14 cellular contexts compared by ENCODE assay signal in the genomic region with DNA sequence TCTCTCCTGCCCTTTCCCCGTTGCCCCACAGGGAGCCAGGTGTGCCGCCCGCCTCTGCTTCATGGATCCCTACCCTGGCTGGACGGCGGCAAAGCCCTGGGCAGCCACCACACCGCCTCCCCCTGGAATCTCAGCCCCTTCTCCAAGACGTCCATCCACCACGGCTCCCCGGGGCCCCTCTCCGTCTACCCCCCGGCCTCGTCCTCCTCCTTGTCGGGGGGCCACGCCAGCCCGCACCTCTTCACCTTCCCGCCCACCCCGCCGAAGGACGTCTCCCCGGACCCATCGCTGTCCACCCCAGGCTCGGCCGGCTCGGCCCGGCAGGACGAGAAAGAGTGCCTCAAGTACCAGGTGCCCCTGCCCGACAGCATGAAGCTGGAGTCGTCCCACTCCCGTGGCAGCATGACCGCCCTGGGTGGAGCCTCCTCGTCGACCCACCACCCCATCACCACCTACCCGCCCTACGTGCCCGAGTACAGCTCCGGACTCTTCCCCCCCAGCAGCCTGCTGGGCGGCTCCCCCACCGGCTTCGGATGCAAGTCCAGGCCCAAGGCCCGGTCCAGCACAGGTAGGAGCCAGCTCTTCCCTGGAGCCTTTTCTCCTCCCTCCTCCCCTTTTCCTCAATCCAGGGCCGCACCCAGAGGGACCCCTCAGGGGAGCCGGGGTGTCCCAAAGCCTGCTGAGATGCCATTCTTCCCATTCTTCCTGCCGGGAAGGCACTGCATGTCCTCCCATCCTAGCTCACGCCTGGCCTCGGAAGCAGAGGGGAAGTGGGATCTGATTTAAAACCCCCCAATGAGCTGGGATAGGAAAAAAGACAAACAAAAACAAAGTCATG. TPM values are rescaled to one million over a fixed set of nuclear protein-coding genes. Genes with fewer than 3 reads are reported as not detected.
DNase-seq lines count a peak whose midpoint lies in the region; ATAC-seq, FAIRE-seq and TF ChIP-seq lines count a peak whose summit lies in the region.
"Had no signal": no experiment of that assay in that cellular context is flagged by ENCODE, and none has a peak within 500 bp of the region (broad histone marks: within the 10 kb centered on the region; RNA-seq: fewer than 3 reads in every experiment).

No MANE protein-coding gene starts in this region.

- peaks cover 28% of the 10 kb centered on the region for H3K36me3 Mint-ChIP-seq in activated T-cell treated with anti-CD3 and anti-CD28 coated beads, Interleukin-2, amount 50 U/mL, for 4 hours (ENCODE audit: insufficient read depth)
- H3K36me3 Mint-ChIP-seq in activated T-helper 2 cell treated with anti-CD3 and anti-CD28 coated beads, Interferon-gamma antibody, Interleukin-2, Interleukin-4, amounts not matched to agents 10 μg/mL and 5 μg/mL and 100 μg/mL, durations not matched to agents 14 hours and 24 hours and 36 hours (ENCODE audit: low read depth), result peaks cover 96% of the 10 kb centered on the region
- peaks cover 94% of the 10 kb centered on the region for H3K36me3 Mint-ChIP-seq in stimulated activated effector memory CD8-positive, alpha-beta T cell treated with anti-CD3 and anti-CD28 coated beads, Interleukin-12 subunit alpha, Interleukin-12 subunit beta, amount 100 ng/mL, for 72 hours

- WGBS in pancreas, 2 donors, result 30 to 39% methylated on average over 36 to 45 of the region's 45 CpGs
- WGBS in body of pancreas, 2 donors, result 33% methylated on average over 38 to 40 of the region's 45 CpGs

- no peaks in the 10 kb centered on the region for H3K36me3 ChIP-seq in lower lobe of right lung
- no peaks in the 10 kb centered on the region for H3K36me3 ChIP-seq in pancreas
- no peaks in the 10 kb centered on the region for H3K36me3 ChIP-seq in body of pancreas (replicated peaks in 1 of 2; ENCODE audit: insufficient read depth in 1 of 2, low read depth in 2 of 2)

- no peak for ATAC-seq in activated T-cell treated with anti-CD3 and anti-CD28 coated beads, Interleukin-2, amount 50 U/mL, for 4 hours
- no peak for ATAC-seq in lower lobe of right lung
- ATAC-seq in stimulated activated effector memory CD8-positive, alpha-beta T cell treated with anti-CD3 and anti-CD28 coated beads, Interleukin-12 subunit alpha, Interleukin-12 subunit beta, amount 100 ng/mL, for 72 hours, result no peak
- no peak for ATAC-seq in pancreas
- ATAC-seq in body of pancreas, result no peak
- ATAC-seq: left cardiac atrium had no signal

- H3K27me3 ChIP-seq in lower lobe of right lung (ENCODE audit: low read depth), result peaks cover 75% of the 10 kb centered on the region
- peaks cover 0 to 19% (median 7%) of the 10 kb centered on the region in 4 donors for H3K27me3 ChIP-seq in pancreas
- peaks cover 0 to 32% of the 10 kb centered on the region in 2 donors for H3K27me3 ChIP-seq in body of pancreas

- peak overlapping the region; percentile 94 for H3K27ac Mint-ChIP-seq in activated T-helper 2 cell treated with anti-CD3 and anti-CD28 coated beads, Interferon-gamma antibody, Interleukin-2, Interleukin-4, amounts not matched to agents 10 μg/mL and 5 μg/mL and 100 μg/mL, durations not matched to agents 14 hours and 24 hours and 36 hours
- peak overlapping the region; percentile 95 for H3K27ac Mint-ChIP-seq in stimulated activated effector memory CD8-positive, alpha-beta T cell treated with anti-CD3 and anti-CD28 coated beads, Interleukin-12 subunit alpha, Interleukin-12 subunit beta, amount 100 ng/mL, for 72 hours

- intact Hi-C loops in activated T-helper 2 cell treated with anti-CD3 and anti-CD28 coated beads, Interferon-gamma antibody, Interleukin-2, Interleukin-4, amounts not matched to agents 10 μg/mL and 5 μg/mL and 100 μg/mL, durations not matched to agents 14 hours and 24 hours and 36 hours (cut with micrococcal nuclease), result loop anchor here (10.0 kb wide), 1 partner anchor 2004 kb away; no protein-coding TSS in a partner anchor
- intact Hi-C loops in lower lobe of right lung (cut with DNase I) (no loop called here), pancreas (cut with DNase I) (no loop called here), body of pancreas (cut with DNase I) (no loop called here)

- H3K27me3 Mint-ChIP-seq in activated T-cell treated with anti-CD3 and anti-CD28 coated beads, Interleukin-2, amount 50 U/mL, for 4 hours (ENCODE audit: low read depth), result no peaks in the 10 kb centered on the region
- H3K27me3 Mint-ChIP-seq in activated T-helper 2 cell treated with anti-CD3 and anti-CD28 coated beads, Interferon-gamma antibody, Interleukin-2, Interleukin-4, amounts not matched to agents 10 μg/mL and 5 μg/mL and 100 μg/mL, durations not matched to agents 14 hours and 24 hours and 36 hours (ENCODE audit: low read depth), result no peaks in the 10 kb centered on the region

- no peak for DNase-seq in activated T-cell treated with anti-CD3 and anti-CD28 coated beads, Interleukin-2, amount 50 U/mL, for 4 hours
- DNase-seq in activated T-cell treated with anti-CD3 and anti-CD28 coated beads, Interleukin-2, amount 50 U/mL, for 1 hour, result no peak
- no peak for DNase-seq in activated T-helper 2 cell treated with anti-CD3 and anti-CD28 coated beads, Interferon-gamma antibody, Interleukin-2, Interleukin-4, amounts not matched to agents 10 μg/mL and 5 μg/mL and 100 μg/mL, durations not matched to agents 14 hours and 24 hours and 36 hours (ENCODE audit: low spot score)
- no peak for DNase-seq in lower lobe of right lung
- no peak for DNase-seq in stimulated activated effector memory CD8-positive, alpha-beta T cell treated with anti-CD3 and anti-CD28 coated beads, Interleukin-12 subunit alpha, Interleukin-12 subunit beta, amount 100 ng/mL, for 72 hours (ENCODE audit: low spot score in 2 of 2)
- no peak for DNase-seq in pancreas
- no peak for DNase-seq in GM19240 (ENCODE audit: insufficient read length, low spot score)
- DNase-seq in body of pancreas, result no peak
- DNase-seq: central memory CD4-positive, alpha-beta T cell; DMS79; KG1; left cardiac atrium; T-helper 9 cell had no signal

- peak overlapping the region; percentile 94 for H3K4me3 Mint-ChIP-seq in activated T-cell treated with anti-CD3 and anti-CD28 coated beads, Interleukin-2, amount 50 U/mL, for 4 hours
- peak overlapping the region; percentile 92 for H3K4me3 Mint-ChIP-seq in activated T-helper 2 cell treated with anti-CD3 and anti-CD28 coated beads, Interferon-gamma antibody, Interleukin-2, Interleukin-4, amounts not matched to agents 10 μg/mL and 5 μg/mL and 100 μg/mL, durations not matched to agents 14 hours and 24 hours and 36 hours (ENCODE audit: low read depth)
- H3K4me3 Mint-ChIP-seq in stimulated activated effector memory CD8-positive, alpha-beta T cell treated with anti-CD3 and anti-CD28 coated beads, Interleukin-12 subunit alpha, Interleukin-12 subunit beta, amount 100 ng/mL, for 72 hours, result peak overlapping the region; percentile 81

- H3K4me1 ChIP-seq in lower lobe of right lung, result peaks cover 57% of the 10 kb centered on the region
- peaks cover 0 to 14% (median 9%) of the 10 kb centered on the region in 3 donors for H3K4me1 ChIP-seq in pancreas
- H3K4me1 ChIP-seq in body of pancreas, result peaks cover 23% of the 10 kb centered on the region

- no peak for TF ChIP-seq POLR2A in body of pancreas (IDR thresholded peaks at IDR 0.05)

- no peak for FAIRE-seq in pancreas (lab: Jason Lieb, UNC)

- H3K9me3 ChIP-seq in lower lobe of right lung (no peaks in the 10 kb centered on the region), pancreas (no peaks in the 10 kb centered on the region), body of pancreas (no peaks in the 10 kb centered on the region)

- H3K27ac ChIP-seq in lower lobe of right lung (peak overlapping the region; percentile 42), pancreas (no peak overlapping the region), body of pancreas (no peak overlapping the region)

- H3K9me3 Mint-ChIP-seq in activated T-cell treated with anti-CD3 and anti-CD28 coated beads, Interleukin-2, amount 50 U/mL, for 4 hours, result no peaks in the 10 kb centered on the region
- no peaks in the 10 kb centered on the region for H3K9me3 Mint-ChIP-seq in activated T-helper 2 cell treated with anti-CD3 and anti-CD28 coated beads, Interferon-gamma antibody, Interleukin-2, Interleukin-4, amounts not matched to agents 10 μg/mL and 5 μg/mL and 100 μg/mL, durations not matched to agents 14 hours and 24 hours and 36 hours
- H3K9me3 Mint-ChIP-seq in stimulated activated effector memory CD8-positive, alpha-beta T cell treated with anti-CD3 and anti-CD28 coated beads, Interleukin-12 subunit alpha, Interleukin-12 subunit beta, amount 100 ng/mL, for 72 hours, result no peaks in the 10 kb centered on the region

- peaks cover 70% of the 10 kb centered on the region for H3K4me1 Mint-ChIP-seq in activated T-cell treated with anti-CD3 and anti-CD28 coated beads, Interleukin-2, amount 50 U/mL, for 4 hours (ENCODE audit: low read depth)
- H3K4me1 Mint-ChIP-seq in activated T-helper 2 cell treated with anti-CD3 and anti-CD28 coated beads, Interferon-gamma antibody, Interleukin-2, Interleukin-4, amounts not matched to agents 10 μg/mL and 5 μg/mL and 100 μg/mL, durations not matched to agents 14 hours and 24 hours and 36 hours (ENCODE audit: low read depth), result peaks cover 38% of the 10 kb centered on the region
- peaks cover 77% of the 10 kb centered on the region for H3K4me1 Mint-ChIP-seq in stimulated activated effector memory CD8-positive, alpha-beta T cell treated with anti-CD3 and anti-CD28 coated beads, Interleukin-12 subunit alpha, Interleukin-12 subunit beta, amount 100 ng/mL, for 72 hours

- no peak for TF ChIP-seq CTCF in lower lobe of right lung (IDR thresholded peaks at IDR 0.05)
- no peak for TF ChIP-seq CTCF in pancreas (IDR thresholded peaks at IDR 0.05)
- TF ChIP-seq CTCF in body of pancreas (IDR thresholded peaks at IDR 0.05), result no peak

- H3K4me3 ChIP-seq in lower lobe of right lung (peak overlapping the region; percentile 25), pancreas (no peak overlapping the region), body of pancreas (no peak overlapping the region)

RNA-seq across cellular contexts. Expression of a gene that starts 4.0 kb away (rescaled TPM):
- total RNA-seq in activated T-cell treated with anti-CD3 and anti-CD28 coated beads, Interleukin-2, amount 50 U/mL, for 4 hours, result 10 to 100 TPM; 28.1 to 71.9 (median 42.1) TPM
- 281 and 293 TPM in 2 replicates for total RNA-seq in activated T-helper 2 cell treated with anti-CD3 and anti-CD28 coated beads, Interferon-gamma antibody, Interleukin-2, Interleukin-4, amounts not matched to agents 10 μg/mL and 5 μg/mL and 100 μg/mL, durations not matched to agents 14 hours and 24 hours and 36 hours
- total RNA-seq in lower lobe of right lung (4.6 TPM), pancreas (under 1 TPM in 4 of 6 donors, not detected in 2; 0.12 to 0.38 (median 0.32) TPM), body of pancreas (under 1 TPM; 0.26 to 0.66 TPM)
- under 1 TPM; 0.11 to 0.14 TPM for polyA plus RNA-seq in pancreas
- polyA plus RNA-seq: AG04450 had no signal
